In the genomic region with DNA sequence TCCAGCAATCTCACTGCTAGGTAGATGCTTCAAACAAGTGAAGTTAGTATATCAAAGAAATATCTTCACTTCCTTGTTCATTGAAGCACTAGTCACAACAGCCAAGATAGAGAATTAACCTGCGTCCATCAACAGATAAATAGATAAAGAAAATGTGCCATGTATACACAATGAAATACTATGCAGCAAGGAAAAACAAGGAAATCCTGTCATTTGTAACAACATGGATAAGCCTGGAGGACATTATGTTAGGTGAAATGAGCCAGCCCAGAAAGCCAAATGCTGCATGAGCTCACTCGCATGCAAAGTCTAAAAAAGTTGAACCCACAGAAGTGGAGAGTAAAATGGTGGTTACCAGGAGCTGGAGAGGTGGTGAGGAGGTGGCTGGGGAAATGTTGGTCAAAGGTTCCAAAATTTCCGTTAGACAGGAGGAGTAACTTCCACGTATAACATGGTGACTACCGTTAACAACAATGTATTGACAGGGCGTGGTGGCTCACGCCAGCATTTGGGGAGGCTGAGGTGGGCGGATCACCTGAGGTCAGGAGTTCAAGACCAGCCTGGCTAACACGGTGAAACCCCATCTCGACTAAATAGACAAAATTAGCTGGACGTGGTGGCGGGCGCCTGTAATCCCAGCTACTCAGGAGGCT, we compare ENCODE assay signal across 19 cellular contexts. TPM values are rescaled to one million over a fixed set of nuclear protein-coding genes. Genes with fewer than 3 reads are reported as not detected.
DNase-seq lines count a peak whose midpoint lies in the region; ATAC-seq, FAIRE-seq and TF ChIP-seq lines count a peak whose summit lies in the region.
"Had no signal": no experiment of that assay in that cellular context is flagged by ENCODE, and none has a peak within 500 bp of the region (broad histone marks: within the 10 kb centered on the region; RNA-seq: fewer than 3 reads in every experiment).

No MANE protein-coding gene starts in this region.

- no peak overlapping the region for H3K27ac ChIP-seq in HCT116 (ENCODE audit: low read depth, low read length)
- H3K27ac ChIP-seq in IMR-90 (ENCODE audit: insufficient read depth, low read length) = no peak overlapping the region
- H3K27ac ChIP-seq in astrocyte (ENCODE audit: low read depth, low read length) = no peak overlapping the region
- no peak overlapping the region for H3K27ac ChIP-seq in trophoblast cell (ENCODE audit: low read depth, low read length)
- no peak overlapping the region for H3K27ac ChIP-seq in CD4-positive, alpha-beta T cell (ENCODE audit: low read depth, low read length)
- no peak overlapping the region for H3K27ac ChIP-seq in spleen

- H4K12ac ChIP-seq in trophoblast cell (ENCODE audit: low read depth, low read length) = no peak overlapping the region

- H3K79me2 ChIP-seq in HCT116 (ENCODE audit: insufficient read depth, low read length) (no peaks in the 10 kb centered on the region), astrocyte (ENCODE audit: insufficient read depth, low read length) (no peaks in the 10 kb centered on the region), trophoblast cell (ENCODE audit: control insufficient read depth, insufficient read depth, low read length, poor library complexity) (no peaks in the 10 kb centered on the region)

- H3K18ac ChIP-seq in IMR-90 (ENCODE audit: low read depth, low read length) = no peak overlapping the region
- no peak overlapping the region for H3K18ac ChIP-seq in trophoblast cell (ENCODE audit: low read length)

- no peak overlapping the region for H3K4me3 Mint-ChIP-seq in astrocyte (ENCODE audit: unreplicated experiment)
- H3K4me3 Mint-ChIP-seq in CD4-positive, alpha-beta T cell = no peak overlapping the region
- H3K4me3 Mint-ChIP-seq: CD4-positive, CD25-positive, alpha-beta regulatory T cell; H9 had no signal

- CTCF ChIA-PET in HCT116 (lab: Charles Lee) = no interaction called here
- CTCF ChIA-PET in IMR-90 (lab: Yijun Ruan, JAX) = no interaction called here
- CTCF ChIA-PET in CD4-positive, alpha-beta T cell (lab: Charles Lee) = no interaction called here

- no peak overlapping the region for H2BK120ac ChIP-seq in IMR-90 (ENCODE audit: low read depth, low read length)
- H2BK120ac ChIP-seq in trophoblast cell (ENCODE audit: insufficient read depth, low read length, poor library complexity) = no peak overlapping the region

- no peaks in the 10 kb centered on the region for H3K9me2 ChIP-seq in HCT116 (ENCODE audit: insufficient read depth)

- no peak for ATAC-seq in HCT116
- no peak for ATAC-seq in IMR-90 (ENCODE audit: low read depth)
- no peak for ATAC-seq in CD4-positive, alpha-beta T cell (ENCODE audit: poor library complexity)

- H3K27me3 Mint-ChIP-seq in astrocyte (ENCODE audit: low read depth, unreplicated experiment) = peaks cover 23% of the 10 kb centered on the region
- H3K27me3 Mint-ChIP-seq in CD4-positive, alpha-beta T cell = peaks cover 4% of the 10 kb centered on the region

- FAIRE-seq in astrocyte (lab: Jason Lieb, UNC) = no peak
- FAIRE-seq: A204.1, GM12892, GM18507 had no signal

- H2BK15ac ChIP-seq in IMR-90 (ENCODE audit: low read depth, low read length) = no peak overlapping the region

- H4K8ac ChIP-seq in IMR-90 (ENCODE audit: low read depth in 2 of 2, low read length in 2 of 2) (no peak overlapping the region), trophoblast cell (ENCODE audit: low read depth, low read length) (no peak overlapping the region)

- in situ Hi-C loops in IMR-90 (cut with MboI; ENCODE audit: low sequenced_read_pairs) = no loop called here

- no peaks in the 10 kb centered on the region for H3K9me1 ChIP-seq in IMR-90 (ENCODE audit: insufficient read depth, low read length)

- no peak overlapping the region for H2BK20ac ChIP-seq in IMR-90 (ENCODE audit: low read depth, low read length)

- TF ChIP-seq POLR2A in HCT116 (IDR thresholded peaks at IDR 0.05; ENCODE audit: borderline replicate concordance, extremely low read depth, insufficient read depth, insufficient read length) (no peak), IMR-90 (IDR thresholded peaks at IDR 0.05; ENCODE audit: low read depth, low read length) (no peak), spleen (IDR thresholded peaks at IDR 0.05) (no peak)

- no peak overlapping the region for H2AK5ac ChIP-seq in IMR-90 (ENCODE audit: low read depth, low read length)
- no peak overlapping the region for H2AK5ac ChIP-seq in trophoblast cell (ENCODE audit: low read length)

- no peaks in the 10 kb centered on the region for H4K20me1 ChIP-seq in HCT116 (ENCODE audit: insufficient read depth)
- no peaks in the 10 kb centered on the region for H4K20me1 ChIP-seq in IMR-90 (ENCODE audit: insufficient read depth, low read length)
- H4K20me1 ChIP-seq in astrocyte (ENCODE audit: insufficient read depth, low read length) = no peaks in the 10 kb centered on the region

- peak overlapping the region; percentile 50 for H2AK9ac ChIP-seq in IMR-90 (replicated peaks; ENCODE audit: low read depth, low read length, poor library complexity)

- dilution Hi-C loops in IMR-90 (cut with HindIII; ENCODE audit: low sequenced_read_pairs, unreplicated experiment) = no loop called here

- TF ChIP-seq CTCF in HCT116 (IDR thresholded peaks at IDR 0.05 in 2 of 3, conservative IDR thresholded peaks at IDR 0.05 in 1 of 3; ENCODE audit: borderline replicate concordance in 1 of 3, insufficient read depth in 1 of 3, low read depth in 2 of 3, low read length in 2 of 3) (no peak), IMR-90 (conservative IDR thresholded peaks at IDR 0.05; ENCODE audit: low read depth, low read length) (no peak), astrocyte (IDR thresholded peaks at IDR 0.05; ENCODE audit: insufficient read depth, low read depth, low read length) (no peak), spleen (IDR thresholded peaks at IDR 0.05 in 8 of 11, conservative IDR thresholded peaks at IDR 0.05 in 3 of 11) (no peak)
- no peak for TF ChIP-seq CTCF in CD4-positive, alpha-beta T cell (IDR thresholded peaks at IDR 0.05)

- no peaks in the 10 kb centered on the region for H3K36me3 ChIP-seq in HCT116 (ENCODE audit: control insufficient read depth in 1 of 2, insufficient read depth in 2 of 2, low read length in 2 of 2)
- no peaks in the 10 kb centered on the region for H3K36me3 ChIP-seq in IMR-90 (ENCODE audit: control insufficient read depth, insufficient read depth, low read length)
- H3K36me3 ChIP-seq in astrocyte (ENCODE audit: insufficient read depth, low read length) = no peaks in the 10 kb centered on the region
- H3K36me3 ChIP-seq in trophoblast cell (ENCODE audit: control insufficient read depth in 1 of 2, insufficient read depth in 2 of 2, low read length in 2 of 2) = no peaks in the 10 kb centered on the region
- H3K36me3 ChIP-seq in spleen = no peaks in the 10 kb centered on the region
- H3K36me3 ChIP-seq: BE2C had no signal

- peaks cover 0 to 9% of the 10 kb centered on the region in 2 experiments; a peak in 2 of 4 replicates for H3K4me1 ChIP-seq in HCT116 (ENCODE audit: control insufficient read depth in 1 of 2, insufficient read depth in 2 of 2, low read length in 2 of 2)
- no peaks in the 10 kb centered on the region; the same call in 1 of the 2 replicates for H3K4me1 ChIP-seq in IMR-90 (ENCODE audit: control insufficient read depth, insufficient read depth, low read length)
- no peaks in the 10 kb centered on the region for H3K4me1 ChIP-seq in astrocyte (ENCODE audit: insufficient read depth, low read length)
- H3K4me1 ChIP-seq in trophoblast cell (ENCODE audit: control insufficient read depth in 1 of 2, insufficient read depth in 2 of 2, low read length in 2 of 2) = no peaks in the 10 kb centered on the region
- H3K4me1 ChIP-seq in spleen = no peaks in the 10 kb centered on the region
- H3K4me1 ChIP-seq: BE2C had no signal

- H3K9ac ChIP-seq in HCT116 (ENCODE audit: low read length) = no peak overlapping the region
- no peak overlapping the region for H3K9ac ChIP-seq in IMR-90 (ENCODE audit: low read depth, low read length)
- H3K9ac ChIP-seq in astrocyte (ENCODE audit: low read length) = no peak overlapping the region
- no peak overlapping the region for H3K9ac ChIP-seq in trophoblast cell (ENCODE audit: low read length)

- H3K23ac ChIP-seq in IMR-90 (ENCODE audit: low read depth, low read length) = no peak overlapping the region
- no peak overlapping the region for H3K23ac ChIP-seq in trophoblast cell (ENCODE audit: low read length)

- H3K27ac Mint-ChIP-seq in astrocyte (ENCODE audit: unreplicated experiment) = peak overlapping the region; percentile 9
- H3K27ac Mint-ChIP-seq in CD4-positive, alpha-beta T cell = no peak overlapping the region
- H3K27ac Mint-ChIP-seq: H9 had no signal

- H4K91ac ChIP-seq in IMR-90 (ENCODE audit: insufficient read depth, low read depth, low read length) (no peak overlapping the region), trophoblast cell (ENCODE audit: low read depth, low read length) (no peak overlapping the region)

- no peak overlapping the region for H3K56ac ChIP-seq in IMR-90 (ENCODE audit: extremely low read depth, insufficient read depth, low read length)

- H4K5ac ChIP-seq in IMR-90 (ENCODE audit: low read depth, low read length) = no peak overlapping the region

- no peak overlapping the region for H3K14ac ChIP-seq in IMR-90 (replicated peaks; ENCODE audit: low read depth, low read length)
- no peak overlapping the region for H3K14ac ChIP-seq in trophoblast cell (ENCODE audit: low read length)

- H2BK5ac ChIP-seq in IMR-90 (ENCODE audit: low read depth, low read length, poor library complexity, severe bottlenecking) (no peak overlapping the region), trophoblast cell (ENCODE audit: low read depth, low read length, poor library complexity) (no peak overlapping the region)

- H3K9me3 ChIP-seq in HCT116 (ENCODE audit: control insufficient read depth in 1 of 2, insufficient read depth in 1 of 2, low read depth in 1 of 2, low read length in 2 of 2) (no peaks in the 10 kb centered on the region), IMR-90 (ENCODE audit: control insufficient read depth, insufficient read depth, low read length) (no peaks in the 10 kb centered on the region), astrocyte (ENCODE audit: insufficient read depth, low read depth, low read length) (no peaks in the 10 kb centered on the region), trophoblast cell (ENCODE audit: insufficient read depth, low read depth, low read length) (peaks cover 5% of the 10 kb centered on the region), spleen (no peaks in the 10 kb centered on the region)
- no peaks in the 10 kb centered on the region for H3K9me3 ChIP-seq in CD4-positive, alpha-beta T cell (ENCODE audit: control insufficient read depth, low read length)
- H3K9me3 ChIP-seq: BE2C had no signal

- TF ChIP-seq RAD21 in HCT116 (IDR thresholded peaks at IDR 0.05; ENCODE audit: low read depth) = no peak
- TF ChIP-seq RAD21 in IMR-90 (IDR thresholded peaks at IDR 0.05; ENCODE audit: low read length) = no peak

- WGBS in IMR-90 (ENCODE audit: extremely low coverage in 2 of 2, insufficient read length in 1 of 2), 2 experiments = 91% methylated on average over 5 of the region's 13 CpGs; no CpG with 5 or more reads in 1 of the 2 experiments
- no CpG with 5 or more reads among the region's 13 CpGs for WGBS in trophoblast cell (ENCODE audit: extremely low coverage, insufficient coverage, insufficient read length)
- WGBS in spleen, 5 donors = 80 to 89% (median 88%) methylated on average over 13 of the region's 13 CpGs

- H3K4me3 ChIP-seq in HCT116 (replicated peaks in 1 of 2; ENCODE audit: low read depth in 1 of 2, low read length in 2 of 2) (no peak overlapping the region), IMR-90 (ENCODE audit: insufficient read depth, low read depth, low read length) (no peak overlapping the region), astrocyte (ENCODE audit: insufficient read depth, low read depth, low read length) (no peak overlapping the region), trophoblast cell (ENCODE audit: low read depth, low read length) (no peak overlapping the region), spleen (no peak overlapping the region)

- no peaks in the 10 kb centered on the region for H3K9me3 Mint-ChIP-seq in astrocyte (ENCODE audit: unreplicated experiment)
- H3K9me3 Mint-ChIP-seq in CD4-positive, alpha-beta T cell = no peaks in the 10 kb centered on the region

- DNase-seq in HCT116 (ENCODE audit: low read depth, low spot score) = no peak
- DNase-seq in IMR-90 = no peak
- DNase-seq in astrocyte (ENCODE audit: low read depth) = no peak
- peak; percentile 52 to 71 for DNase-seq in trophoblast cell
- DNase-seq in CD4-positive, alpha-beta T cell = no peak
- no peak for DNase-seq in activated CD4-positive, CD25-positive, alpha-beta regulatory T cell treated with anti-CD3 and anti-CD28 coated beads, Interleukin-2, amount 50 U/mL, for 72 hours
- no peak for DNase-seq in spleen
- DNase-seq: ACHN; BE2C; C1 segment of cervical spinal cord; CD4-positive, CD25-positive, alpha-beta regulatory T cell; DMS153; DMS79; GDM1; GOT3; H9 had no signal

- BruUV-seq in HCT116 (replicated peaks; lab: Mats Ljungman, UMichigan) (no TSS peak), IMR-90 (replicated peaks; lab: Mats Ljungman, UMichigan) (no TSS peak)

- no peaks in the 10 kb centered on the region for H3K79me1 ChIP-seq in IMR-90 (ENCODE audit: low read depth in 1 of 2, low read length in 2 of 2)
- no peaks in the 10 kb centered on the region for H3K79me1 ChIP-seq in trophoblast cell (ENCODE audit: low read length)

- H2AFZ ChIP-seq in HCT116 (ENCODE audit: low read depth, low read length, poor library complexity, severe bottlenecking) (no peak overlapping the region), IMR-90 (replicated peaks; ENCODE audit: low read length, poor library complexity) (no peak overlapping the region), astrocyte (ENCODE audit: low read depth, low read length) (no peak overlapping the region), trophoblast cell (ENCODE audit: insufficient read depth, low read length, poor library complexity) (no peak overlapping the region)

- RAD21 ChIA-PET in HCT116 (lab: Charles Lee; ENCODE audit: low non-redundant PET in 1 of 2, low total read pairs in 2 of 2, uncharacterized antibody in 2 of 2, unreplicated experiment in 2 of 2) = no interaction called here

- H3K4ac ChIP-seq in IMR-90 (ENCODE audit: low read depth, low read length) (no peak overlapping the region), trophoblast cell (ENCODE audit: low read depth, low read length) (no peak overlapping the region)

- intact Hi-C loops in HCT116 (cut with micrococcal nuclease) = no loop called here
- intact Hi-C loops in IMR-90 (cut with micrococcal nuclease) = no loop called here
- intact Hi-C loops in CD4-positive, alpha-beta T cell (cut with DNase I, micrococcal nuclease) = no loop called here
- intact Hi-C loops in spleen (cut with DNase I; ENCODE audit: low total_unique reads) = no loop called here

- peaks cover 6% of the 10 kb centered on the region for H3K4me1 Mint-ChIP-seq in astrocyte (ENCODE audit: low read depth, unreplicated experiment)
- H3K4me1 Mint-ChIP-seq in CD4-positive, alpha-beta T cell (ENCODE audit: low read depth) = no peaks in the 10 kb centered on the region

- no peaks in the 10 kb centered on the region for H3K36me3 Mint-ChIP-seq in astrocyte (ENCODE audit: low read depth, unreplicated experiment)
- H3K36me3 Mint-ChIP-seq in CD4-positive, alpha-beta T cell (ENCODE audit: low read depth) = no peaks in the 10 kb centered on the region
- H3K36me3 Mint-ChIP-seq: CD4-positive, CD25-positive, alpha-beta regulatory T cell had no signal

- H2BK12ac ChIP-seq in trophoblast cell (ENCODE audit: low read length) = no peak overlapping the region

- POLR2A ChIA-PET in HCT116 (lab: Charles Lee) = no interaction called here
- POLR2A ChIA-PET in IMR-90 (lab: Charles Lee; ENCODE audit: unreplicated experiment) = no interaction called here
- POLR2A ChIA-PET in CD4-positive, alpha-beta T cell (lab: Charles Lee) = no interaction called here

- H3K27me3 ChIP-seq in HCT116 (ENCODE audit: insufficient read depth, low read length) (no peaks in the 10 kb centered on the region), IMR-90 (ENCODE audit: control insufficient read depth, insufficient read depth, low read length) (0 out of 2 replicates have a peak, but pooled peaks cover 1% of the 10 kb centered on the region), astrocyte (ENCODE audit: insufficient read depth, low read length) (peaks cover 2% of the 10 kb centered on the region), trophoblast cell (ENCODE audit: insufficient read depth, low read length) (no peaks in the 10 kb centered on the region), spleen (replicated peaks in 1 of 7) (peaks cover 0 to 15% (median 0%) of the 10 kb centered on the region in 7 donors)
- no peaks in the 10 kb centered on the region for H3K27me3 ChIP-seq in CD4-positive, alpha-beta T cell (ENCODE audit: control insufficient read depth, insufficient read depth, low read length)
- H3K27me3 ChIP-seq: BE2C had no signal

- peak overlapping the region; percentile 39 for H3K4me2 ChIP-seq in HCT116 (ENCODE audit: low read length)
- H3K4me2 ChIP-seq in IMR-90 (ENCODE audit: low read depth, low read length) = no peak overlapping the region
- no peak overlapping the region for H3K4me2 ChIP-seq in astrocyte (ENCODE audit: low read length)
- H3K4me2 ChIP-seq in trophoblast cell (ENCODE audit: low read length) = no peak overlapping the region

RNA-seq across cellular contexts. Expression of a gene that starts 23.6 kb away (rescaled TPM):
- total RNA-seq in HCT116 (2021; ENCODE audit: unreplicated experiment) (124 TPM), IMR-90 (2012; rRNA removed) (65.8 and 78.3 TPM in 2 replicates), astrocyte (123 and 149 TPM in 2 replicates), spleen (10 to 100 TPM; 32.7 to 64.9 (median 39.0) TPM)
- polyA plus RNA-seq in HCT116 (2012) = 101 and 128 TPM in 2 replicates
- polyA plus RNA-seq in IMR-90 (2012; rRNA removed) (62.5 and 72.7 TPM in 2 replicates), spleen (10 to 100 TPM; 18.6 to 27.5 (median 24.0) TPM)
- 42.2 and 49.8 TPM in 2 replicates for polyA plus RNA-seq in IMR-90 (2012; cell fraction: cytosol; rRNA removed)
- polyA plus RNA-seq in IMR-90 (2012; cell fraction: nucleus; rRNA removed; ENCODE audit: low replicate concordance) = 168 and 280 TPM in 2 replicates
- polyA plus RNA-seq in trophoblast cell (2013) = 113 and 120 TPM in 2 replicates
- 10 to 100 TPM; 24.1 to 25.2 TPM for total RNA-seq in CD4-positive, alpha-beta T cell

Comparison
In these comparisons a context has a peak if more than half of its experiments do, and no peak if none do; other contexts are left out.
1. DNase-seq: peak in trophoblast cell (2 of 2); none in HCT116 (single experiment), IMR-90 (single experiment), astrocyte (single experiment), CD4-positive, alpha-beta T cell (0 of 10), activated CD4-positive, CD25-positive, alpha-beta regulatory T cell treated with anti-CD3 and anti-CD28 coated beads, Interleukin-2, amount 50 U/mL, for 72 hours (single experiment) and spleen (single experiment).